19 cellular contexts compared by ENCODE assay signal in the genomic region with DNA sequence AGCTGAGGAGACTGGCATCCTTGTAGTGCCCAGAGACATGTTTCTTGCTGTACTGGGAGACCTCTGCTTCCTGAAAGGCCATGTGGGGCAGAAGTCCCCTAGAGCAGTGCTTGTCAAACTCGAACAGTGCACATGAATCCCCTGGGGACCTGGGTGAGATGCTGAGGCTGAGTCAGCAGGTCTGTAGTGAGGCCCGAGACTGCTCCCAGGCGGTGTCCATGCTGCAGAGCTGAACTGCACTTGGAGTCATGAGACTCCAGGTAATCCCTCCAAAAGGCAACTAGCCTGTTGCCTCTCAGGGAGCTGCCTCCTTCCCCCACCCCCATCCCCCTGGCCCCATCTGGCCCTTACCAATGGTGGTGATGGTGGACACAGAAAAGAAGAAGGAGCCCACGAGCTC. TPM values are rescaled to one million over a fixed set of nuclear protein-coding genes. Genes with fewer than 3 reads are reported as not detected.
"Had no signal": no experiment of that assay in that cellular context is flagged by ENCODE, and none has a peak within 500 bp of the region (broad histone marks: within the 10 kb centered on the region; RNA-seq: fewer than 3 reads in every experiment).

No MANE protein-coding gene starts in this region.

- H3K9me3 ChIP-seq: esophagus squamous epithelium, gastroesophageal sphincter, heart left ventricle, ovary, psoas muscle, right atrium auricular region, testis had no signal

- H3K36me3 ChIP-seq: esophagus squamous epithelium, gastroesophageal sphincter, heart left ventricle, ovary, right atrium auricular region had no signal

- H3K27ac ChIP-seq: coronary artery, esophagus squamous epithelium, gastroesophageal sphincter, heart left ventricle, ovary, psoas muscle, right atrium auricular region, testis had no signal

- H3K4me3 ChIP-seq: coronary artery, esophagus squamous epithelium, gastroesophageal sphincter, heart left ventricle, ovary, psoas muscle, right atrium auricular region, testis had no signal

- DNase-seq: cerebellar nuclear complex, esophagus squamous epithelium had no signal

- H3K27me3 ChIP-seq: ovary, testis had no signal

- FAIRE-seq: islet of Langerhans had no signal

RNA-seq across cellular contexts. Expression of gene KCNK17, which starts 3.7 kb away (rescaled TPM):
- total RNA-seq: activated CD4-positive, alpha-beta memory T cell treated with anti-CD3 and anti-CD28 coated beads, Interleukin-2, amount 10 ng/mL, durations not matched to agents 7 days and 5 days; activated CD4-positive, alpha-beta T cell treated with anti-CD3 and anti-CD28 coated beads, Interleukin-2, amount 10 ng/mL, durations not matched to agents 24 days and 14 days; bronchial epithelial cell; left ventricle myocardium superior; mesothelial cell of epicardium; naive thymus-derived CD8-positive, alpha-beta T cell; psoas muscle had no signal
- polyA plus RNA-seq: mammary epithelial cell; naive thymus-derived CD8-positive, alpha-beta T cell had no signal

RNA-seq across cellular contexts. Expression of gene KCNK16, which starts 12.0 kb away (rescaled TPM):
- total RNA-seq: activated CD4-positive, alpha-beta memory T cell treated with anti-CD3 and anti-CD28 coated beads, Interleukin-2, amount 10 ng/mL, durations not matched to agents 7 days and 5 days; activated CD4-positive, alpha-beta T cell treated with anti-CD3 and anti-CD28 coated beads, Interleukin-2, amount 10 ng/mL, durations not matched to agents 24 days and 14 days; bronchial epithelial cell; esophagus squamous epithelium; gastroesophageal sphincter; heart left ventricle; left ventricle myocardium superior; mammary epithelial cell; mesothelial cell of epicardium; naive thymus-derived CD8-positive, alpha-beta T cell; ovary; psoas muscle; right atrium auricular region; skeletal muscle tissue; T-helper 17 cell; testis had no signal
- polyA plus RNA-seq: heart left ventricle; mammary epithelial cell; naive thymus-derived CD8-positive, alpha-beta T cell; ovary; psoas muscle had no signal
